ENCODE assay signal across 11 cellular contexts in genomic region chr1:245652660-245653427, GRCh38.
"Had no signal": no experiment of that assay in that cellular context is flagged by ENCODE, and none has a peak within 500 bp of the region (broad histone marks: within the 10 kb centered on the region; RNA-seq: fewer than 3 reads in every experiment).

No MANE protein-coding gene starts in this region.

- H3K9me3 Mint-ChIP-seq: activated CD4-positive, alpha-beta memory T cell treated with anti-CD3 and anti-CD28 coated beads for 36 hours; activated naive CD8-positive, alpha-beta T cell treated with anti-CD3 and anti-CD28 coated beads, Interleukin-2, amount 10 ng/mL, durations not matched to agents 7 days and 5 days; T-helper 1 cell treated with Interleukin-12 subunit alpha and Interleukin-12 subunit beta and Interleukin-4 antibody, amounts not matched to agents 30 μg/mL and 1 μg/mL, for 36 hours had no signal

- H3K36me3 Mint-ChIP-seq: activated CD4-positive, alpha-beta memory T cell treated with anti-CD3 and anti-CD28 coated beads for 36 hours; activated naive CD8-positive, alpha-beta T cell treated with anti-CD3 and anti-CD28 coated beads, Interleukin-2, amount 10 ng/mL, durations not matched to agents 7 days and 5 days had no signal

- H3K4me3 Mint-ChIP-seq: activated CD4-positive, alpha-beta memory T cell treated with anti-CD3 and anti-CD28 coated beads for 36 hours; activated naive CD8-positive, alpha-beta T cell treated with anti-CD3 and anti-CD28 coated beads, Interleukin-2, amount 10 ng/mL, durations not matched to agents 7 days and 5 days; neural crest cell; stimulated activated naive CD8-positive, alpha-beta T cell treated with anti-CD3 and anti-CD28 coated beads, Interleukin-15, amount 100 ng/mL, for 72 hours; T-helper 1 cell treated with Interleukin-12 subunit alpha and Interleukin-12 subunit beta and Interleukin-4 antibody, amounts not matched to agents 30 μg/mL and 1 μg/mL, for 36 hours had no signal

- H3K27ac Mint-ChIP-seq: activated CD4-positive, alpha-beta memory T cell treated with anti-CD3 and anti-CD28 coated beads for 36 hours; activated naive CD8-positive, alpha-beta T cell treated with anti-CD3 and anti-CD28 coated beads, Interleukin-2, amount 10 ng/mL, durations not matched to agents 7 days and 5 days; stimulated activated naive CD8-positive, alpha-beta T cell treated with anti-CD3 and anti-CD28 coated beads, Interleukin-15, amount 100 ng/mL, for 72 hours; T-helper 1 cell treated with Interleukin-12 subunit alpha and Interleukin-12 subunit beta and Interleukin-4 antibody, amounts not matched to agents 30 μg/mL and 1 μg/mL, for 36 hours had no signal

- DNase-seq: activated CD4-positive, alpha-beta memory T cell treated with anti-CD3 and anti-CD28 coated beads for 36 hours; activated CD8-positive, alpha-beta memory T cell treated with anti-CD3 and anti-CD28 coated beads, Interleukin-2, amount 50 U/mL, for 4 hours; activated naive CD8-positive, alpha-beta T cell treated with anti-CD3 and anti-CD28 coated beads, Interleukin-2, amount 10 ng/mL, durations not matched to agents 7 days and 5 days; left ventricle myocardium superior; ovary; retina; stimulated activated CD4-positive, alpha-beta T cell treated with anti-CD3 and anti-CD28 coated beads, Interleukin-4, amount 100 ng/mL, for 4 hours; stimulated activated naive CD8-positive, alpha-beta T cell treated with anti-CD3 and anti-CD28 coated beads, Interleukin-15, amount 100 ng/mL, for 72 hours; testis had no signal

- H3K4me1 Mint-ChIP-seq: activated naive CD8-positive, alpha-beta T cell treated with anti-CD3 and anti-CD28 coated beads, Interleukin-2, amount 10 ng/mL, durations not matched to agents 7 days and 5 days; stimulated activated naive CD8-positive, alpha-beta T cell treated with anti-CD3 and anti-CD28 coated beads, Interleukin-15, amount 100 ng/mL, for 72 hours had no signal
